Comparison of ENCODE assay signal across 1 cellular context in the genomic region with DNA sequence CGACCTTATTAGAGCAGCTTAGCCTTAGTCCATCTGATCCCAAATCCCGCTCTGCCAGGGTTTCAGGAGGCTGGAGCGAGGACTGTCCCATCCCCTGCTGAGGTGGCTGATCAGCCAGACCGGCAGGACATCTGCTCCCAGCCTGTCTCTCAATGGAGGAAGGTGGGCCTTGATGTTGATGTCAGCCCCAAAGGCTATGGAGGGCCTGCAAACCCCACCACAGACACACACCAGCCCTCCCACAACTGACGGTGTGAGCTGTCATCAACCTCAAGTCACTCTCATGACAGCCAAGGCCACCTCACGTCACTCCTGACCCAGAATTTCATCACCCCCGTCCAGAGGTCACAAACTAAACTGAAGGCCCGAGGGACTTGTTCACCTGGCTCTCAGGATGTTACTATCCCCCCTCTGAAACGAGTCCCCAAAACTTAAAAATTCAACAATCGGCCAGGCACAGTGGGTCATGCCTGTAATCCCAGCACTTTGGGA.
TF ChIP-seq lines count a peak whose summit lies in the region.

No MANE protein-coding gene starts in this region.

TF ChIP-seq in HepG2, 621 proteins besides CTCF, POLR2A, EP300 and RAD21 (continued from another document and continues in another):
- TF ChIP-seq NAIF1 (CRISPR knock-in tag; IDR thresholded peaks at IDR 0.05; ENCODE audit: borderline replicate concordance) (no peak), NCOA2 (CRISPR knock-in tag; IDR thresholded peaks at IDR 0.05) (peak; percentile 61), ZNF501 (CRISPR knock-in tag; IDR thresholded peaks at IDR 0.05) (no peak), SRSF4 (IDR thresholded peaks at IDR 0.05; ENCODE audit: low read depth, low read length, poor library complexity, severe bottlenecking) (no peak), RARA (CRISPR knock-in tag; IDR thresholded peaks at IDR 0.05) (peak; percentile 81), RORA (CRISPR knock-in tag; IDR thresholded peaks at IDR 0.05) (no peak), HDAC1 (CRISPR knock-in tag; IDR thresholded peaks at IDR 0.05) (peak; percentile 72), ZNF343 (CRISPR knock-in tag; IDR thresholded peaks at IDR 0.05) (no peak), GPN1 (CRISPR knock-in tag; IDR thresholded peaks at IDR 0.05; ENCODE audit: borderline replicate concordance) (no peak), ZNF687 (CRISPR knock-in tag; IDR thresholded peaks at IDR 0.05) (peak; percentile 93), ASH2L (IDR thresholded peaks at IDR 0.05; ENCODE audit: insufficient read length, low read depth, low read length) (no peak), RXRB (CRISPR knock-in tag; IDR thresholded peaks at IDR 0.05; ENCODE audit: borderline replicate concordance) (peak; percentile 79), BCLAF1 (IDR thresholded peaks at IDR 0.05) (no peak), ZNF335 (CRISPR knock-in tag; IDR thresholded peaks at IDR 0.05) (no peak), HOXA7 (CRISPR knock-in tag; IDR thresholded peaks at IDR 0.05) (no peak), NCOA5 (CRISPR knock-in tag; IDR thresholded peaks at IDR 0.05) (no peak), STAT5B (CRISPR knock-in tag; IDR thresholded peaks at IDR 0.05) (no peak), ZNF83 (CRISPR knock-in tag; IDR thresholded peaks at IDR 0.05; ENCODE audit: borderline replicate concordance) (no peak), ZNF816 (CRISPR knock-in tag; IDR thresholded peaks at IDR 0.05; ENCODE audit: borderline replicate concordance) (0 out of 2 replicates have a peak, but pooled peaks have one; percentile 39), IKZF4 (CRISPR knock-in tag; IDR thresholded peaks at IDR 0.05; ENCODE audit: borderline replicate concordance, low read depth, not compliant biosample characterization) (no peak), ZNF562 (CRISPR knock-in tag; IDR thresholded peaks at IDR 0.05; ENCODE audit: borderline replicate concordance) (no peak), ZNF670 (CRISPR knock-in tag; IDR thresholded peaks at IDR 0.05; ENCODE audit: borderline replicate concordance) (0 out of 2 replicates have a peak, but pooled peaks have one; percentile 51), ZNF790 (CRISPR knock-in tag; IDR thresholded peaks at IDR 0.05; ENCODE audit: borderline replicate concordance) (no peak), ZNF34 (CRISPR knock-in tag; IDR thresholded peaks at IDR 0.05; ENCODE audit: borderline replicate concordance) (no peak), ZNF710 (CRISPR knock-in tag; IDR thresholded peaks at IDR 0.05; ENCODE audit: borderline replicate concordance) (peak; percentile 30; the same call in 1 of the 2 replicates), ZBTB20 (CRISPR knock-in tag; IDR thresholded peaks at IDR 0.05; ENCODE audit: borderline replicate concordance, low read depth) (no peak), ZNF230 (CRISPR knock-in tag; IDR thresholded peaks at IDR 0.05) (0 out of 2 replicates have a peak, but pooled peaks have one; percentile 49), ATF4 (CRISPR knock-in tag; IDR thresholded peaks at IDR 0.05) (peak in 1 of 2 experiments; percentile 84; a peak in 2 of 4 replicates), ZNF639 (CRISPR knock-in tag; conservative IDR thresholded peaks at IDR 0.05) (no peak), ZKSCAN5 (CRISPR knock-in tag; IDR thresholded peaks at IDR 0.05) (no peak), ATF7 (IDR thresholded peaks at IDR 0.05) (peak; percentile 57), ATF7 (CRISPR knock-in tag; IDR thresholded peaks at IDR 0.05) (peak; percentile 73; the same call in 1 of the 2 replicates), ZNF512 (CRISPR knock-in tag; IDR thresholded peaks at IDR 0.05) (no peak), FOXA3 (CRISPR knock-in tag; IDR thresholded peaks at IDR 0.05) (peak; percentile 56; the same call in 1 of the 2 replicates)
- TF ChIP-seq, protein P1, sequence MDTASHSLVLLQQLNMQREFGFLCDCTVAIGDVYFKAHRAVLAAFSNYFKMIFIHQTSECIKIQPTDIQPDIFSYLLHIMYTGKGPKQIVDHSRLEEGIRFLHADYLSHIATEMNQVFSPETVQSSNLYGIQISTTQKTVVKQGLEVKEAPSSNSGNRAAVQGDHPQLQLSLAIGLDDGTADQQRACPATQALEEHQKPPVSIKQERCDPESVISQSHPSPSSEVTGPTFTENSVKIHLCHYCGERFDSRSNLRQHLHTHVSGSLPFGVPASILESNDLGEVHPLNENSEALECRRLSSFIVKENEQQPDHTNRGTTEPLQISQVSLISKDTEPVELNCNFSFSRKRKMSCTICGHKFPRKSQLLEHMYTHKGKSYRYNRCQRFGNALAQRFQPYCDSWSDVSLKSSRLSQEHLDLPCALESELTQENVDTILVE (CRISPR knock-in tag; IDR thresholded peaks at IDR 0.05) = 0 out of 2 replicates have a peak, but pooled peaks have one; percentile 33
- TF ChIP-seq, protein P2, sequence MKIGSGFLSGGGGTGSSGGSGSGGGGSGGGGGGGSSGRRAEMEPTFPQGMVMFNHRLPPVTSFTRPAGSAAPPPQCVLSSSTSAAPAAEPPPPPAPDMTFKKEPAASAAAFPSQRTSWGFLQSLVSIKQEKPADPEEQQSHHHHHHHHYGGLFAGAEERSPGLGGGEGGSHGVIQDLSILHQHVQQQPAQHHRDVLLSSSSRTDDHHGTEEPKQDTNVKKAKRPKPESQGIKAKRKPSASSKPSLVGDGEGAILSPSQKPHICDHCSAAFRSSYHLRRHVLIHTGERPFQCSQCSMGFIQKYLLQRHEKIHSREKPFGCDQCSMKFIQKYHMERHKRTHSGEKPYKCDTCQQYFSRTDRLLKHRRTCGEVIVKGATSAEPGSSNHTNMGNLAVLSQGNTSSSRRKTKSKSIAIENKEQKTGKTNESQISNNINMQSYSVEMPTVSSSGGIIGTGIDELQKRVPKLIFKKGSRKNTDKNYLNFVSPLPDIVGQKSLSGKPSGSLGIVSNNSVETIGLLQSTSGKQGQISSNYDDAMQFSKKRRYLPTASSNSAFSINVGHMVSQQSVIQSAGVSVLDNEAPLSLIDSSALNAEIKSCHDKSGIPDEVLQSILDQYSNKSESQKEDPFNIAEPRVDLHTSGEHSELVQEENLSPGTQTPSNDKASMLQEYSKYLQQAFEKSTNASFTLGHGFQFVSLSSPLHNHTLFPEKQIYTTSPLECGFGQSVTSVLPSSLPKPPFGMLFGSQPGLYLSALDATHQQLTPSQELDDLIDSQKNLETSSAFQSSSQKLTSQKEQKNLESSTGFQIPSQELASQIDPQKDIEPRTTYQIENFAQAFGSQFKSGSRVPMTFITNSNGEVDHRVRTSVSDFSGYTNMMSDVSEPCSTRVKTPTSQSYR (CRISPR knock-in tag; IDR thresholded peaks at IDR 0.05; ENCODE audit: borderline replicate concordance) = no peak
- TF ChIP-seq, protein P3, sequence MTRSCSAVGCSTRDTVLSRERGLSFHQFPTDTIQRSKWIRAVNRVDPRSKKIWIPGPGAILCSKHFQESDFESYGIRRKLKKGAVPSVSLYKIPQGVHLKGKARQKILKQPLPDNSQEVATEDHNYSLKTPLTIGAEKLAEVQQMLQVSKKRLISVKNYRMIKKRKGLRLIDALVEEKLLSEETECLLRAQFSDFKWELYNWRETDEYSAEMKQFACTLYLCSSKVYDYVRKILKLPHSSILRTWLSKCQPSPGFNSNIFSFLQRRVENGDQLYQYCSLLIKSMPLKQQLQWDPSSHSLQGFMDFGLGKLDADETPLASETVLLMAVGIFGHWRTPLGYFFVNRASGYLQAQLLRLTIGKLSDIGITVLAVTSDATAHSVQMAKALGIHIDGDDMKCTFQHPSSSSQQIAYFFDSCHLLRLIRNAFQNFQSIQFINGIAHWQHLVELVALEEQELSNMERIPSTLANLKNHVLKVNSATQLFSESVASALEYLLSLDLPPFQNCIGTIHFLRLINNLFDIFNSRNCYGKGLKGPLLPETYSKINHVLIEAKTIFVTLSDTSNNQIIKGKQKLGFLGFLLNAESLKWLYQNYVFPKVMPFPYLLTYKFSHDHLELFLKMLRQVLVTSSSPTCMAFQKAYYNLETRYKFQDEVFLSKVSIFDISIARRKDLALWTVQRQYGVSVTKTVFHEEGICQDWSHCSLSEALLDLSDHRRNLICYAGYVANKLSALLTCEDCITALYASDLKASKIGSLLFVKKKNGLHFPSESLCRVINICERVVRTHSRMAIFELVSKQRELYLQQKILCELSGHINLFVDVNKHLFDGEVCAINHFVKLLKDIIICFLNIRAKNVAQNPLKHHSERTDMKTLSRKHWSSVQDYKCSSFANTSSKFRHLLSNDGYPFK (CRISPR knock-in tag; IDR thresholded peaks at IDR 0.05; ENCODE audit: borderline replicate concordance) = 0 out of 2 replicates have a peak, but pooled peaks have one; percentile 12
